ENCODE assay signal across 8 cellular contexts in the genomic region with DNA sequence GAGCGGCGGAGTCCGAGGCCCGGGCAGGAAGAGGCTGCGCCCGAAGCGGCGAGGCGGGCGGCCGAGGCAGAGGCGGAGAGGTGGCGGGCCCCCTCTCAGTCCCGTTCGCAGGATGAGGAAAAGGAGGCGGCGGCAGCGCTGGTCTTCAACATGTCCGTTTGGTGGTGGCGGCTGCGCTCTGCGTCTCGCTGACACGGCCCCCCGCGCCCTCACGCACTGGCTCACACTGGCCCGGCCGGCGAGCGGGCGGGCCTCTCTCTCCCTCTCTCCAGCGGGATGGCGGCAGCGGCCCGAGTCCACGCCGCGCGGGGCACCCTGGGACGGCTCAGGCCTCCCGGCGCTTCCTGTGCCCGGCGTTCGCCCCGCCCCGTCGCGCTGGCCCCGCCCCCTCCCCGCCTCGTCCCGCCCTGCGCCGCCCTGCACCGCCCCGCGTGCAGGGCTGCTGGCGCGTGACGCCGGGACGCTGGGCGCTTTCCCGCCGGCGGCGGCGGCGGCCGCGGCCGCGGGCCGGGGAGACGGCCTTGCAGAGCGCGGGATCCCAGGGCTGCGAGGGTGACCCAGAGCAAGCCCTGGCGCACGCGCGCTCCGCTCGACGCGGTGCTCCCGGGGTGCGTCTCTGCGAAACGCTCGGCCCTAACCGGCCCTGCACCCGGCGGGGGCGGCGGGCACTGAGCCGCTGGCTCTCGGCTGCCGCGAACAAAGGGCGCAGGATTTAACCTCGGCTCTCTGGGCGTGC. TPM values are rescaled to one million over a fixed set of nuclear protein-coding genes. Genes with fewer than 3 reads are reported as not detected.
DNase-seq lines count a peak whose midpoint lies in the region; ATAC-seq and TF ChIP-seq lines count a peak whose summit lies in the region.

A gene with protein sequence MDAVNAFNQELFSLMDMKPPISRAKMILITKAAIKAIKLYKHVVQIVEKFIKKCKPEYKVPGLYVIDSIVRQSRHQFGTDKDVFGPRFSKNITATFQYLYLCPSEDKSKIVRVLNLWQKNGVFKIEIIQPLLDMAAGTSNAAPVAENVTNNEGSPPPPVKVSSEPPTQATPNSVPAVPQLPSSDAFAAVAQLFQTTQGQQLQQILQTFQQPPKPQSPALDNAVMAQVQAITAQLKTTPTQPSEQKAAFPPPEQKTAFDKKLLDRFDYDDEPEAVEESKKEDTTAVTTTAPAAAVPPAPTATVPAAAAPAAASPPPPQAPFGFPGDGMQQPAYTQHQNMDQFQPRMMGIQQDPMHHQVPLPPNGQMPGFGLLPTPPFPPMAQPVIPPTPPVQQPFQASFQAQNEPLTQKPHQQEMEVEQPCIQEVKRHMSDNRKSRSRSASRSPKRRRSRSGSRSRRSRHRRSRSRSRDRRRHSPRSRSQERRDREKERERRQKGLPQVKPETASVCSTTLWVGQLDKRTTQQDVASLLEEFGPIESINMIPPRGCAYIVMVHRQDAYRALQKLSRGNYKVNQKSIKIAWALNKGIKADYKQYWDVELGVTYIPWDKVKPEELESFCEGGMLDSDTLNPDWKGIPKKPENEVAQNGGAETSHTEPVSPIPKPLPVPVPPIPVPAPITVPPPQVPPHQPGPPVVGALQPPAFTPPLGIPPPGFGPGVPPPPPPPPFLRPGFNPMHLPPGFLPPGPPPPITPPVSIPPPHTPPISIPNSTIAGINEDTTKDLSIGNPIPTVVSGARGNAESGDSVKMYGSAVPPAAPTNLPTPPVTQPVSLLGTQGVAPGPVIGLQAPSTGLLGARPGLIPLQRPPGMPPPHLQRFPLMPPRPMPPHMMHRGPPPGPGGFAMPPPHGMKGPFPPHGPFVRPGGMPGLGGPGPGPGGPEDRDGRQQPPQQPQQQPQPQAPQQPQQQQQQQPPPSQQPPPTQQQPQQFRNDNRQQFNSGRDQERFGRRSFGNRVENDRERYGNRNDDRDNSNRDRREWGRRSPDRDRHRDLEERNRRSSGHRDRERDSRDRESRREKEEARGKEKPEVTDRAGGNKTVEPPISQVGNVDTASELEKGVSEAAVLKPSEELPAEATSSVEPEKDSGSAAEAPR (minus strand): TSS at position 317 of the 736 bp plus-strand sequence. CDS start 426 bp downstream, outside the sequence.

- H3K9me3 ChIP-seq in spleen: no peaks in the 10 kb centered on the region

- DNase-seq in AG08396 (ENCODE audit: low spot score) (peak; percentile 99), NCI-H2171 treated with DMSO at 0.1 percent for 48 hours (lab: John Stamatoyannopoulos, UW) (peak; percentile 87), cardiac fibroblast (ENCODE audit: low read depth in 2 of 2) (peak; percentile 88 to 94), inferior parietal cortex (ENCODE audit: extremely low spot score) (peak; percentile 89), spleen (peak; percentile 98)

- peak; percentile 12 to 81 (median 29) for TF ChIP-seq POLR2A in spleen (IDR thresholded peaks at IDR 0.05)

- H3K4me3 ChIP-seq in WI38 (ENCODE audit: low read depth, low read length) (peak within 1 kb of the TSS; percentile 89), cardiac fibroblast (replicated peaks in 1 of 2; ENCODE audit: low read depth in 2 of 2, low read length in 2 of 2) (peak within 1 kb of the TSS; percentile 73 to 78), spleen (peak within 1 kb of the TSS; percentile 82 to 98 (median 95))

- ATAC-seq in GM18907 (IDR thresholded peaks at IDR 0.05; ENCODE audit: unreplicated experiment) (peak; percentile 82), HG03135 (IDR thresholded peaks at IDR 0.05; ENCODE audit: unreplicated experiment) (peak; percentile 81)

- H3K27ac ChIP-seq in spleen: peak within 1 kb of the TSS; percentile 95 to 99 (median 98)

- H3K36me3 ChIP-seq in spleen: peaks cover 0 to 6% (median 0%) of the 10 kb centered on the region in 6 donors

- intact Hi-C loops in spleen (cut with DNase I; ENCODE audit: low total_unique reads): no loop called here

- no peaks in the 10 kb centered on the region for H3K27me3 ChIP-seq in spleen (replicated peaks in 1 of 7)

- 0 to 1% (median 0%) methylated on average over 40 to 105 of the region's 105 CpGs for WGBS in spleen, 5 donors

- peaks cover 36 to 78% (median 59%) of the 10 kb centered on the region in 6 donors for H3K4me1 ChIP-seq in spleen

- no peak for TF ChIP-seq CTCF in WI38 (IDR thresholded peaks at IDR 0.05; ENCODE audit: low read depth, low read length)
- TF ChIP-seq CTCF in cardiac fibroblast (IDR thresholded peaks at IDR 0.05; ENCODE audit: low read depth, low read length): no peak
- TF ChIP-seq CTCF in spleen (IDR thresholded peaks at IDR 0.05 in 8 of 11, conservative IDR thresholded peaks at IDR 0.05 in 3 of 11): peak in 1 of 11 experiments; percentile 3

RNA-seq across cellular contexts. Expression of the gene that starts here (rescaled TPM):
- total RNA-seq in spleen: 10 to 100 TPM; 28.2 to 48.4 (median 38.9) TPM
- 10 to 100 TPM; 10.1 to 14.5 (median 10.2) TPM for polyA plus RNA-seq in spleen

Comparison
In these comparisons a context has a peak if more than half of its experiments do, and no peak if none do; other contexts are left out.
1. Peak in every context shown above with its lines: DNase-seq, ATAC-seq, H3K4me3 ChIP-seq and H3K27ac ChIP-seq.